ENCODE assay signal across 29 cellular contexts in genomic region chr11:61713464-61713863, GRCh38.
"Had no signal": no experiment of that assay in that cellular context is flagged by ENCODE, and none has a peak within 500 bp of the region (broad histone marks: within the 10 kb centered on the region; RNA-seq: fewer than 3 reads in every experiment).

No MANE protein-coding gene starts in this region.

- H3K36me3 Mint-ChIP-seq: memory B cell; naive B cell; natural killer cell treated with Interleukin-12 subunit alpha and Interleukin-12 subunit beta and Interleukin-15 and Interleukin-18, amount 100 ng/mL, for 72 hours; stimulated activated naive B cell treated with anti-CD40 and anti-IgM and Interleukin-4, amounts not matched to agents 10 μg/mL and 1 μg/mL and 100 μg/mL, for 72 hours had no signal

- H3K9me3 Mint-ChIP-seq: endodermal cell; memory B cell; naive B cell; natural killer cell treated with Interleukin-12 subunit alpha and Interleukin-12 subunit beta and Interleukin-15 and Interleukin-18, amount 100 ng/mL, for 72 hours; stimulated activated naive B cell treated with anti-CD40 and anti-IgM and Interleukin-4, amounts not matched to agents 10 μg/mL and 1 μg/mL and 100 μg/mL, for 72 hours; stimulated activated naive CD8-positive, alpha-beta T cell treated with anti-CD3 and anti-CD28 coated beads, Interleukin-15, Interleukin-2, amounts not matched to agents 100 ng/mL and 50 ng/mL, for 24 hours had no signal

- DNase-seq: cortex of kidney; effector CD8-positive, alpha-beta T cell; endodermal cell; foreskin fibroblast; gastrocnemius medialis; heart left ventricle; left cardiac atrium; naive B cell; occipital lobe; ovary; posterior cingulate gyrus; psoas muscle; right cardiac atrium; sigmoid colon; spleen; stimulated activated CD4-positive, alpha-beta T cell treated with anti-CD3 and anti-CD28 coated beads, Interleukin-15, amount 100 ng/mL, for 24 hours; stimulated activated CD4-positive, alpha-beta T cell treated with anti-CD3 and anti-CD28 coated beads, Interleukin-2, amount 100 ng/mL, for 48 hours; stimulated activated naive B cell treated with anti-CD40 and anti-IgM and Interleukin-4, amounts not matched to agents 10 μg/mL and 1 μg/mL and 100 μg/mL, for 72 hours had no signal

- H3K4me1 Mint-ChIP-seq: naive B cell had no signal

- H3K36me3 ChIP-seq: gastrocnemius medialis, heart left ventricle, ovary, sigmoid colon, spleen, thoracic aorta, tibial nerve, upper lobe of left lung had no signal

- H3K27ac ChIP-seq: epithelial cell of prostate, gastrocnemius medialis, heart left ventricle, hepatocyte, ovary, psoas muscle, sigmoid colon, skin epidermis, spleen, thoracic aorta, upper lobe of left lung had no signal

- H3K4me2 ChIP-seq: hepatocyte had no signal

- H3K27ac Mint-ChIP-seq: endodermal cell; memory B cell; natural killer cell treated with Interleukin-12 subunit alpha and Interleukin-12 subunit beta and Interleukin-15 and Interleukin-18, amount 100 ng/mL, for 72 hours; stimulated activated naive B cell treated with anti-CD40 and anti-IgM and Interleukin-4, amounts not matched to agents 10 μg/mL and 1 μg/mL and 100 μg/mL, for 72 hours; stimulated activated naive CD8-positive, alpha-beta T cell treated with anti-CD3 and anti-CD28 coated beads, Interleukin-15, Interleukin-2, amounts not matched to agents 100 ng/mL and 50 ng/mL, for 24 hours had no signal

- H3K4me3 Mint-ChIP-seq: endodermal cell; memory B cell; naive B cell; natural killer cell treated with Interleukin-12 subunit alpha and Interleukin-12 subunit beta and Interleukin-15 and Interleukin-18, amount 100 ng/mL, for 72 hours; stimulated activated naive B cell treated with anti-CD40 and anti-IgM and Interleukin-4, amounts not matched to agents 10 μg/mL and 1 μg/mL and 100 μg/mL, for 72 hours; stimulated activated naive CD8-positive, alpha-beta T cell treated with anti-CD3 and anti-CD28 coated beads, Interleukin-15, Interleukin-2, amounts not matched to agents 100 ng/mL and 50 ng/mL, for 24 hours had no signal

- H3K27me3 ChIP-seq: gastrocnemius medialis, heart left ventricle, hepatocyte, ovary, sigmoid colon, tibial nerve, upper lobe of left lung had no signal

- H3K4me3 ChIP-seq: gastrocnemius medialis, heart left ventricle, hepatocyte, lung, ovary, psoas muscle, sigmoid colon, skin epidermis, spleen, thoracic aorta, tibial nerve, upper lobe of left lung had no signal

- H3K9me3 ChIP-seq: gastrocnemius medialis, heart left ventricle, ovary, psoas muscle, sigmoid colon, spleen, thoracic aorta, tibial nerve, upper lobe of left lung had no signal

- H3K27me3 Mint-ChIP-seq: stimulated activated naive CD8-positive, alpha-beta T cell treated with anti-CD3 and anti-CD28 coated beads, Interleukin-15, Interleukin-2, amounts not matched to agents 100 ng/mL and 50 ng/mL, for 24 hours had no signal

- ATAC-seq: esophagus mucosa; gastrocnemius medialis; heart left ventricle; left cardiac atrium; natural killer cell treated with Interleukin-12 subunit alpha and Interleukin-12 subunit beta and Interleukin-15 and Interleukin-18, amount 100 ng/mL, for 72 hours; psoas muscle; right cardiac atrium; stimulated activated naive B cell treated with anti-CD40 and anti-IgM and Interleukin-4, amounts not matched to agents 10 μg/mL and 1 μg/mL and 100 μg/mL, for 72 hours had no signal
